9 cellular contexts compared by ENCODE assay signal in genomic region chr22:30609260-30610185, GRCh38. TPM values are rescaled to one million over a fixed set of nuclear protein-coding genes. Genes with fewer than 3 reads are reported as not detected.
DNase-seq lines count a peak whose midpoint lies in the region; ATAC-seq and TF ChIP-seq lines count a peak whose summit lies in the region.
"Had no signal": no experiment of that assay in that cellular context is flagged by ENCODE, and none has a peak within 500 bp of the region (broad histone marks: within the 10 kb centered on the region; RNA-seq: fewer than 3 reads in every experiment).

No MANE protein-coding gene starts in this region.

- H3K27me3 ChIP-seq in gastroesophageal sphincter (no peaks in the 10 kb centered on the region), psoas muscle (ENCODE audit: insufficient read depth in 3 of 3, low read length in 2 of 3) (no peaks in the 10 kb centered on the region)

- WGBS in gastroesophageal sphincter (ENCODE audit: low coverage in 1 of 2), 2 donors, result 63 to 88% methylated on average over 6 to 12 of the region's 17 CpGs
- WGBS in psoas muscle, 3 donors, result 61 to 65% (median 64%) methylated on average over 17 of the region's 17 CpGs

- no peak for TF ChIP-seq EP300 in gastroesophageal sphincter (IDR thresholded peaks at IDR 0.05)

- intact Hi-C loops in psoas muscle (cut with DNase I), result loop anchor here in 1 of 2 donors (10.0 kb wide), 1 partner anchor 185 kb away; the partner anchor contains the start of gene MTFP1

- no peak for TF ChIP-seq POLR2A in gastroesophageal sphincter (IDR thresholded peaks at IDR 0.05)

- H3K27ac ChIP-seq in gastroesophageal sphincter, result peak overlapping the region in 3 of 4 donors; percentile 41 to 78 (median 50)
- H3K27ac ChIP-seq in psoas muscle, result peak overlapping the region; percentile 55
- H3K27ac ChIP-seq: VCaP had no signal

- peak; percentile 57 for DNase-seq in GM12864 (ENCODE audit: low read depth)
- peak; percentile 52 for DNase-seq in UCSD-AML1 (lab: John Stamatoyannopoulos, UW; ENCODE audit: unreplicated experiment)
- peak; percentile 32 to 33 for DNase-seq in psoas muscle
- no peak for DNase-seq in NCI-H748 treated with DMSO at 0.1 percent for 48 hours (lab: John Stamatoyannopoulos, UW)
- DNase-seq in activated effector memory CD4-positive, alpha-beta T cell treated with anti-CD3 and anti-CD28 coated beads, Interleukin-2, amount 50 U/mL, for 16 hours, result no peak

- peaks cover 0 to 40% of the 10 kb centered on the region in 2 donors for H3K36me3 ChIP-seq in gastroesophageal sphincter
- peaks cover 0 to 21% of the 10 kb centered on the region in 2 donors for H3K36me3 ChIP-seq in psoas muscle (ENCODE audit: insufficient read depth in 1 of 2, low read depth in 1 of 2)

- H3K9me3 ChIP-seq in gastroesophageal sphincter (no peaks in the 10 kb centered on the region), psoas muscle (no peaks in the 10 kb centered on the region)

- peaks cover 0 to 52% (median 29%) of the 10 kb centered on the region in 3 donors for H3K4me1 ChIP-seq in gastroesophageal sphincter
- peaks cover 34% of the 10 kb centered on the region for H3K4me1 ChIP-seq in psoas muscle

- H3K4me3 ChIP-seq in GM12864 (ENCODE audit: low read depth, low read length) (no peak overlapping the region), gastroesophageal sphincter (peak overlapping the region in 1 of 2 donors; percentile 19), psoas muscle (no peak overlapping the region)

- TF ChIP-seq CTCF in GM12864 (IDR thresholded peaks at IDR 0.05; ENCODE audit: low read depth, low read length, missing control alignments) (no peak), gastroesophageal sphincter (IDR thresholded peaks at IDR 0.05) (no peak), psoas muscle (IDR thresholded peaks at IDR 0.05) (no peak)

- ATAC-seq in HG03439 (IDR thresholded peaks at IDR 0.05; ENCODE audit: unreplicated experiment) (peak; percentile 40), gastroesophageal sphincter (peak; percentile 65), psoas muscle (no peak), HG03039 (IDR thresholded peaks at IDR 0.05; ENCODE audit: unreplicated experiment) (no peak)

RNA-seq across cellular contexts. Expression of gene TCN2, which starts 2.5 kb away (rescaled TPM):
- total RNA-seq in gastroesophageal sphincter, result 10 to 100 TPM; 14.2 to 42.7 (median 33.3) TPM
- 10 to 100 TPM in 1 of 4 donors, 1 to 10 TPM in 3; 5.5 to 11.7 (median 9.0) TPM for total RNA-seq in psoas muscle
- 1 to 10 TPM; 5.9 to 9.9 (median 7.0) TPM for polyA plus RNA-seq in psoas muscle

RNA-seq across cellular contexts. Expression of gene PES1, which starts 17.8 kb away (rescaled TPM):
- total RNA-seq in gastroesophageal sphincter (10 to 100 TPM; 35.5 to 48.9 (median 39.8) TPM), psoas muscle (10 to 100 TPM; 32.8 to 74.8 (median 63.7) TPM)
- 100 to 1,000 TPM in 1 of 3 donors, 10 to 100 TPM in 2; 55.9 to 100 (median 69.4) TPM for polyA plus RNA-seq in psoas muscle

RNA-seq across cellular contexts. Expression of gene SLC35E4, which starts 26.1 kb away (rescaled TPM):
- 10 to 100 TPM in 3 of 4 donors, 1 to 10 TPM in 1; 6.5 to 13.5 (median 10.9) TPM for total RNA-seq in gastroesophageal sphincter
- total RNA-seq in psoas muscle, result 10 to 100 TPM in 1 of 4 donors, 1 to 10 TPM in 3; 5.8 to 11.5 (median 7.2) TPM
- polyA plus RNA-seq in psoas muscle, result 10 to 100 TPM in 1 of 3 donors, 1 to 10 TPM in 2; 2.6 to 11.0 (median 6.8) TPM

RNA-seq across cellular contexts. Expression of gene GAL3ST1, which starts 35.1 kb away (rescaled TPM):
- total RNA-seq in gastroesophageal sphincter, result 1 to 10 TPM in 3 of 4 donors, under 1 TPM in 1; 0.54 to 3.0 (median 3.0) TPM
- 1 to 10 TPM in 3 of 4 donors, under 1 TPM in 1; 0.80 to 2.7 (median 1.3) TPM for total RNA-seq in psoas muscle
- under 1 TPM; 0.21 to 0.63 (median 0.39) TPM for polyA plus RNA-seq in psoas muscle

RNA-seq across cellular contexts. Expression of gene DUSP18, which starts 58.2 kb away (rescaled TPM):
- total RNA-seq in gastroesophageal sphincter (10 to 100 TPM in 2 of 4 donors, 1 to 10 TPM in 2; 6.5 to 13.2 (median 8.7) TPM), psoas muscle (1 to 10 TPM in 3 of 4 donors, under 1 TPM in 1; 0.69 to 1.6 (median 1.3) TPM)
- 1 to 10 TPM in 2 of 3 donors, under 1 TPM in 1; 0.65 to 3.8 (median 1.5) TPM for polyA plus RNA-seq in psoas muscle

Comparison
In these comparisons a context has a peak if more than half of its experiments do, and no peak if none do; other contexts are left out.
1. DNase-seq: peak in GM12864 (single experiment), UCSD-AML1 (single experiment) and psoas muscle (2 of 2); none in NCI-H748 treated with DMSO at 0.1 percent for 48 hours (single experiment) and activated effector memory CD4-positive, alpha-beta T cell treated with anti-CD3 and anti-CD28 coated beads, Interleukin-2, amount 50 U/mL, for 16 hours (single experiment).
2. ATAC-seq: peak in HG03439 (single experiment) and gastroesophageal sphincter (single experiment); none in psoas muscle (0 of 4) and HG03039 (single experiment).